In genomic region chr12:14766020-14766419, GRCh38 we compare ENCODE assay signal across 12 cellular contexts. TPM values are rescaled to one million over a fixed set of nuclear protein-coding genes. Genes with fewer than 3 reads are reported as not detected.
"Had no signal": no experiment of that assay in that cellular context is flagged by ENCODE, and none has a peak within 500 bp of the region (broad histone marks: within the 10 kb centered on the region; RNA-seq: fewer than 3 reads in every experiment).

No MANE protein-coding gene starts in this region.

RNA-seq across cellular contexts. Expression of gene C12orf60, which starts 37.5 kb away (rescaled TPM):
- total RNA-seq: ascending aorta had no signal

RNA-seq across cellular contexts. Expression of gene SMCO3, which starts 48.0 kb away (rescaled TPM):
- total RNA-seq: activated B cell treated with CpG ODN at 0.5 μM for 24 hours; activated CD4-positive, alpha-beta memory T cell treated with anti-CD3 and anti-CD28 coated beads for 36 hours; activated CD8-positive, alpha-beta memory T cell treated with anti-CD3 and anti-CD28 coated beads for 36 hours; activated CD8-positive, alpha-beta T cell treated with anti-CD3 and anti-CD28 coated beads, Interleukin-2, amount 10 ng/mL, durations not matched to agents 7 days and 5 days; activated naive CD8-positive, alpha-beta T cell treated with anti-CD3 and anti-CD28 coated beads, Interleukin-2, amount 10 ng/mL, durations not matched to agents 7 days and 5 days; activated T-helper 17 cell treated with anti-CD3 and anti-CD28 coated beads, Interleukin-2, amount 50 U/mL, for 72 hours; bronchial epithelial cell; cardiac septum; cerebellum; dorsolateral prefrontal cortex; T-helper 1 cell treated with Interleukin-12 subunit alpha and Interleukin-12 subunit beta and Interleukin-4 antibody, amounts not matched to agents 30 ng/mL and 1 ng/mL, for 36 hours had no signal
